1 cellular context compared by ENCODE assay signal in the genomic region with DNA sequence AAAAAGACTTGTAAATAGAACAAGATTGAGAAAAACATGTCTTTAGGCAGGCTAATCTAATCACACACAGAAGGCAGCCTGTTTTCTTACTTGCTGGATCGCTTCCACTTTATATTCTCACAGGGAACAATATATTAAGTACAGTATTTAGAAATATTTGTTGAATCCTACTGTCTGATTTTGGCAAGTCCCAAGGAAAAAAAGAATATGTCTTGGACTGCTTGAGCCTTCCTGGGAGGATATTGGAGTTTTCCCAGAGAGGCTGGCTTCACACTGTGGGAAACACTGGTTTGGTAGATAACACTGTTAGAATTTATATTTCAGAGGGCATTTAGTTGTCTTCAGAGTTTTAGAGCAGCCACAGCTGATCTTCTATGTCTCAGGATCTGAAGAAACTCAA.
TF ChIP-seq lines count a peak whose summit lies in the region.

No MANE protein-coding gene starts in this region.

TF ChIP-seq in GM23338, 12 proteins besides CTCF, POLR2A, EP300 and RAD21 (continued from another document):
- TF ChIP-seq, protein P1, sequence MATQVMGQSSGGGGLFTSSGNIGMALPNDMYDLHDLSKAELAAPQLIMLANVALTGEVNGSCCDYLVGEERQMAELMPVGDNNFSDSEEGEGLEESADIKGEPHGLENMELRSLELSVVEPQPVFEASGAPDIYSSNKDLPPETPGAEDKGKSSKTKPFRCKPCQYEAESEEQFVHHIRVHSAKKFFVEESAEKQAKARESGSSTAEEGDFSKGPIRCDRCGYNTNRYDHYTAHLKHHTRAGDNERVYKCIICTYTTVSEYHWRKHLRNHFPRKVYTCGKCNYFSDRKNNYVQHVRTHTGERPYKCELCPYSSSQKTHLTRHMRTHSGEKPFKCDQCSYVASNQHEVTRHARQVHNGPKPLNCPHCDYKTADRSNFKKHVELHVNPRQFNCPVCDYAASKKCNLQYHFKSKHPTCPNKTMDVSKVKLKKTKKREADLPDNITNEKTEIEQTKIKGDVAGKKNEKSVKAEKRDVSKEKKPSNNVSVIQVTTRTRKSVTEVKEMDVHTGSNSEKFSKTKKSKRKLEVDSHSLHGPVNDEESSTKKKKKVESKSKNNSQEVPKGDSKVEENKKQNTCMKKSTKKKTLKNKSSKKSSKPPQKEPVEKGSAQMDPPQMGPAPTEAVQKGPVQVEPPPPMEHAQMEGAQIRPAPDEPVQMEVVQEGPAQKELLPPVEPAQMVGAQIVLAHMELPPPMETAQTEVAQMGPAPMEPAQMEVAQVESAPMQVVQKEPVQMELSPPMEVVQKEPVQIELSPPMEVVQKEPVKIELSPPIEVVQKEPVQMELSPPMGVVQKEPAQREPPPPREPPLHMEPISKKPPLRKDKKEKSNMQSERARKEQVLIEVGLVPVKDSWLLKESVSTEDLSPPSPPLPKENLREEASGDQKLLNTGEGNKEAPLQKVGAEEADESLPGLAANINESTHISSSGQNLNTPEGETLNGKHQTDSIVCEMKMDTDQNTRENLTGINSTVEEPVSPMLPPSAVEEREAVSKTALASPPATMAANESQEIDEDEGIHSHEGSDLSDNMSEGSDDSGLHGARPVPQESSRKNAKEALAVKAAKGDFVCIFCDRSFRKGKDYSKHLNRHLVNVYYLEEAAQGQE (IDR thresholded peaks at IDR 0.05; ENCODE audit: unreplicated experiment), result no peak
- TF ChIP-seq, protein P2, sequence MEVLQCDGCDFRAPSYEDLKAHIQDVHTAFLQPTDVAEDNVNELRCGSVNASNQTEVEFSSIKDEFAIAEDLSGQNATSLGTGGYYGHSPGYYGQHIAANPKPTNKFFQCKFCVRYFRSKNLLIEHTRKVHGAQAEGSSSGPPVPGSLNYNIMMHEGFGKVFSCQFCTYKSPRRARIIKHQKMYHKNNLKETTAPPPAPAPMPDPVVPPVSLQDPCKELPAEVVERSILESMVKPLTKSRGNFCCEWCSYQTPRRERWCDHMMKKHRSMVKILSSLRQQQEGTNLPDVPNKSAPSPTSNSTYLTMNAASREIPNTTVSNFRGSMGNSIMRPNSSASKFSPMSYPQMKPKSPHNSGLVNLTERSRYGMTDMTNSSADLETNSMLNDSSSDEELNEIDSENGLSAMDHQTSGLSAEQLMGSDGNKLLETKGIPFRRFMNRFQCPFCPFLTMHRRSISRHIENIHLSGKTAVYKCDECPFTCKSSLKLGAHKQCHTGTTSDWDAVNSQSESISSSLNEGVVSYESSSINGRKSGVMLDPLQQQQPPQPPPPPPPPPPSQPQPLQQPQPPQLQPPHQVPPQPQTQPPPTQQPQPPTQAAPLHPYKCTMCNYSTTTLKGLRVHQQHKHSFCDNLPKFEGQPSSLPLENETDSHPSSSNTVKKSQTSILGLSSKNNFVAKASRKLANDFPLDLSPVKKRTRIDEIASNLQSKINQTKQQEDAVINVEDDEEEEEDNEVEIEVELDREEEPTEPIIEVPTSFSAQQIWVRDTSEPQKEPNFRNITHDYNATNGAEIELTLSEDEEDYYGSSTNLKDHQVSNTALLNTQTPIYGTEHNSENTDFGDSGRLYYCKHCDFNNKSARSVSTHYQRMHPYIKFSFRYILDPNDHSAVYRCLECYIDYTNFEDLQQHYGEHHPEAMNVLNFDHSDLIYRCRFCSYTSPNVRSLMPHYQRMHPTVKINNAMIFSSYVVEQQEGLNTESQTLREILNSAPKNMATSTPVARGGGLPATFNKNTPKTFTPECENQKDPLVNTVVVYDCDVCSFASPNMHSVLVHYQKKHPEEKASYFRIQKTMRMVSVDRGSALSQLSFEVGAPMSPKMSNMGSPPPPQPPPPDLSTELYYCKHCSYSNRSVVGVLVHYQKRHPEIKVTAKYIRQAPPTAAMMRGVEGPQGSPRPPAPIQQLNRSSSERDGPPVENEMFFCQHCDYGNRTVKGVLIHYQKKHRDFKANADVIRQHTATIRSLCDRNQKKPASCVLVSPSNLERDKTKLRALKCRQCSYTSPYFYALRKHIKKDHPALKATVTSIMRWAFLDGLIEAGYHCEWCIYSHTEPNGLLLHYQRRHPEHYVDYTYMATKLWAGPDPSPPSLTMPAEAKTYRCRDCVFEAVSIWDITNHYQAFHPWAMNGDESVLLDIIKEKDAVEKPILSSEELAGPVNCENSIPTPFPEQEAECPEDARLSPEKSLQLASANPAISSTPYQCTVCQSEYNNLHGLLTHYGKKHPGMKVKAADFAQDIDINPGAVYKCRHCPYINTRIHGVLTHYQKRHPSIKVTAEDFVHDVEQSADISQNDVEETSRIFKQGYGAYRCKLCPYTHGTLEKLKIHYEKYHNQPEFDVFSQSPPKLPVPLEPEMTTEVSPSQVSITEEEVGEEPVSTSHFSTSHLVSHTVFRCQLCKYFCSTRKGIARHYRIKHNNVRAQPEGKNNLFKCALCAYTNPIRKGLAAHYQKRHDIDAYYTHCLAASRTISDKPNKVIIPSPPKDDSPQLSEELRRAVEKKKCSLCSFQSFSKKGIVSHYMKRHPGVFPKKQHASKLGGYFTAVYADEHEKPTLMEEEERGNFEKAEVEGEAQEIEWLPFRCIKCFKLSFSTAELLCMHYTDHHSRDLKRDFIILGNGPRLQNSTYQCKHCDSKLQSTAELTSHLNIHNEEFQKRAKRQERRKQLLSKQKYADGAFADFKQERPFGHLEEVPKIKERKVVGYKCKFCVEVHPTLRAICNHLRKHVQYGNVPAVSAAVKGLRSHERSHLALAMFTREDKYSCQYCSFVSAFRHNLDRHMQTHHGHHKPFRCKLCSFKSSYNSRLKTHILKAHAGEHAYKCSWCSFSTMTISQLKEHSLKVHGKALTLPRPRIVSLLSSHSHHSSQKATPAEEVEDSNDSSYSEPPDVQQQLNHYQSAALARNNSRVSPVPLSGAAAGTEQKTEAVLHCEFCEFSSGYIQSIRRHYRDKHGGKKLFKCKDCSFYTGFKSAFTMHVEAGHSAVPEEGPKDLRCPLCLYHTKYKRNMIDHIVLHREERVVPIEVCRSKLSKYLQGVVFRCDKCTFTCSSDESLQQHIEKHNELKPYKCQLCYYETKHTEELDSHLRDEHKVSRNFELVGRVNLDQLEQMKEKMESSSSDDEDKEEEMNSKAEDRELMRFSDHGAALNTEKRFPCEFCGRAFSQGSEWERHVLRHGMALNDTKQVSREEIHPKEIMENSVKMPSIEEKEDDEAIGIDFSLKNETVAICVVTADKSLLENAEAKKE (CRISPR knock-in tag; IDR thresholded peaks at IDR 0.05), result no peak
- TF ChIP-seq JUNB (IDR thresholded peaks at IDR 0.05; ENCODE audit: unreplicated experiment), result no peak
- TF ChIP-seq, protein P3, sequence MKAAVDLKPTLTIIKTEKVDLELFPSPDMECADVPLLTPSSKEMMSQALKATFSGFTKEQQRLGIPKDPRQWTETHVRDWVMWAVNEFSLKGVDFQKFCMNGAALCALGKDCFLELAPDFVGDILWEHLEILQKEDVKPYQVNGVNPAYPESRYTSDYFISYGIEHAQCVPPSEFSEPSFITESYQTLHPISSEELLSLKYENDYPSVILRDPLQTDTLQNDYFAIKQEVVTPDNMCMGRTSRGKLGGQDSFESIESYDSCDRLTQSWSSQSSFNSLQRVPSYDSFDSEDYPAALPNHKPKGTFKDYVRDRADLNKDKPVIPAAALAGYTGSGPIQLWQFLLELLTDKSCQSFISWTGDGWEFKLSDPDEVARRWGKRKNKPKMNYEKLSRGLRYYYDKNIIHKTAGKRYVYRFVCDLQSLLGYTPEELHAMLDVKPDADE (IDR thresholded peaks at IDR 0.05), result no peak
